24 cellular contexts compared by ENCODE assay signal in genomic region chr4:88528861-88529260, GRCh38. TPM values are rescaled to one million over a fixed set of nuclear protein-coding genes. Genes with fewer than 3 reads are reported as not detected.
DNase-seq lines count a peak whose midpoint lies in the region; ATAC-seq, FAIRE-seq and TF ChIP-seq lines count a peak whose summit lies in the region.
"Had no signal": no experiment of that assay in that cellular context is flagged by ENCODE, and none has a peak within 500 bp of the region (broad histone marks: within the 10 kb centered on the region; RNA-seq: fewer than 3 reads in every experiment).

No MANE protein-coding gene starts in this region.

- TF ChIP-seq POLR2A in heart left ventricle (IDR thresholded peaks at IDR 0.05) = no peak

- H3K36me3 Mint-ChIP-seq in type B pancreatic cell = no peaks in the 10 kb centered on the region
- H3K36me3 Mint-ChIP-seq: activated naive CD4-positive, alpha-beta T cell treated with anti-CD3 and anti-CD28 coated beads, Interleukin-2, amount 50 U/mL, for 72 hours had no signal

- H3K4me3 Mint-ChIP-seq in type B pancreatic cell = no peak overlapping the region
- H3K4me3 Mint-ChIP-seq: activated T-cell treated with anti-CD3 and anti-CD28 coated beads, Interleukin-2, amount 50 U/mL, for 72 hours had no signal

- no peaks in the 10 kb centered on the region for H3K9me3 Mint-ChIP-seq in type B pancreatic cell
- H3K9me3 Mint-ChIP-seq: activated naive CD4-positive, alpha-beta T cell treated with anti-CD3 and anti-CD28 coated beads, Interleukin-2, amount 50 U/mL, for 72 hours; activated T-cell treated with anti-CD3 and anti-CD28 coated beads, Interleukin-2, amount 50 U/mL, for 72 hours had no signal

- peak; percentile 14 for TF ChIP-seq CTCF in left ventricle myocardium inferior (IDR thresholded peaks at IDR 0.05; ENCODE audit: borderline replicate concordance)
- TF ChIP-seq CTCF in heart left ventricle (IDR thresholded peaks at IDR 0.05) = peak in 5 of 12 donors; percentile 12 to 38 (median 22)
- TF ChIP-seq CTCF in RWPE1 (conservative IDR thresholded peaks at IDR 0.05; ENCODE audit: low read depth) = 0 out of 2 replicates have a peak, but pooled peaks have one; percentile 24
- TF ChIP-seq CTCF in fibroblast of pulmonary artery (IDR thresholded peaks at IDR 0.05; ENCODE audit: low read length, missing control alignments) = no peak
- TF ChIP-seq CTCF in type B pancreatic cell (conservative IDR thresholded peaks at IDR 0.05) = peak; percentile 47

- no peak overlapping the region for H3K27ac Mint-ChIP-seq in type B pancreatic cell
- H3K27ac Mint-ChIP-seq: activated naive CD4-positive, alpha-beta T cell treated with anti-CD3 and anti-CD28 coated beads, Interleukin-2, amount 50 U/mL, for 72 hours; activated T-cell treated with anti-CD3 and anti-CD28 coated beads, Interleukin-2, amount 50 U/mL, for 72 hours had no signal

- H3K4me1 Mint-ChIP-seq in type B pancreatic cell (ENCODE audit: unreplicated experiment) = peaks cover 4% of the 10 kb centered on the region

- intact Hi-C loops in left ventricle myocardium inferior (cut with micrococcal nuclease) (loop anchor here (5.0 kb wide), 1 partner anchor 128 kb away; no protein-coding TSS in a partner anchor), heart left ventricle (cut with DNase I) (loop anchor here in 6 of 10 donors (5.0 to 10.0 kb wide), 6 partner anchors 63 to 674 kb away; partner anchors contain the start of gene HERC3 (in 1 of the 6))

- CTCF ChIA-PET in RWPE1 (lab: Yijun Ruan, JAX) = interaction anchor here (0.5 to 0.6 kb wide), 2 partner anchors 196 to 702 kb away, joined by 3 read pairs; no protein-coding TSS in a partner anchor

- no peaks in the 10 kb centered on the region for H3K27me3 Mint-ChIP-seq in type B pancreatic cell

- H3K4me1 ChIP-seq in left ventricle myocardium inferior = peaks cover 26% of the 10 kb centered on the region
- H3K4me1 ChIP-seq in heart left ventricle = peaks cover 0 to 27% (median 13%) of the 10 kb centered on the region in 12 donors

- no peak for FAIRE-seq in urothelium cell line (lab: Jason Lieb, UNC)
- FAIRE-seq: GM12878 had no signal

- no peaks in the 10 kb centered on the region for H3K36me3 ChIP-seq in left ventricle myocardium inferior
- H3K36me3 ChIP-seq in heart left ventricle = no peaks in the 10 kb centered on the region
- H3K36me3 ChIP-seq: brain microvascular endothelial cell, esophagus muscularis mucosa, Peyer's patch, right lobe of liver, vagina, WERI-Rb-1 had no signal

- DNase-seq in left ventricle myocardium inferior (no peak), heart left ventricle (no peak), RWPE1 (ENCODE audit: low spot score) (no peak), fibroblast of pulmonary artery (ENCODE audit: low read depth) (peak; percentile 33), type B pancreatic cell (ENCODE audit: extremely low spot score, unreplicated experiment) (no peak), urothelium cell line (ENCODE audit: low spot score) (no peak)
- DNase-seq in stimulated activated CD4-positive, alpha-beta T cell treated with anti-CD3 and anti-CD28 coated beads, Interleukin-15, amount 100 ng/mL, for 24 hours = no peak
- DNase-seq: ACHN; activated T-cell treated with anti-CD3 and anti-CD28 coated beads, Interleukin-2, amount 50 U/mL, for 72 hours; brain microvascular endothelial cell; dorsolateral prefrontal cortex; NCI-H1048; NCI-H2081 treated with DMSO at 0.1 percent for 48 hours; occipital lobe; Peyer's patch; right lobe of liver; stimulated activated CD4-positive, alpha-beta T cell treated with anti-CD3 and anti-CD28 coated beads, Interleukin-1b, Interleukin-23, amount 100 ng/mL, for 48 hours; WERI-Rb-1 had no signal

- ATAC-seq in heart left ventricle (no peak), GM19463 (IDR thresholded peaks at IDR 0.05; ENCODE audit: unreplicated experiment) (no peak)
- ATAC-seq: activated naive CD4-positive, alpha-beta T cell treated with anti-CD3 and anti-CD28 coated beads, Interleukin-2, amount 50 U/mL, for 72 hours; activated T-cell treated with anti-CD3 and anti-CD28 coated beads, Interleukin-2, amount 50 U/mL, for 72 hours; right lobe of liver had no signal

- 87 to 92% (median 92%) methylated on average over 3 of the region's 3 CpGs for WGBS in heart left ventricle, 4 donors

- H3K9me3 ChIP-seq in left ventricle myocardium inferior (replicated peaks) (no peaks in the 10 kb centered on the region), heart left ventricle (no peaks in the 10 kb centered on the region)
- H3K9me3 ChIP-seq: esophagus muscularis mucosa, Peyer's patch, right lobe of liver, vagina had no signal

- H3K4me3 ChIP-seq in left ventricle myocardium inferior (no peak overlapping the region), heart left ventricle (no peak overlapping the region), fibroblast of pulmonary artery (replicated peaks; ENCODE audit: low read depth, low read length) (no peak overlapping the region)
- H3K4me3 ChIP-seq: dorsolateral prefrontal cortex, esophagus muscularis mucosa, GM12878, Peyer's patch, right lobe of liver, vagina had no signal

- POLR2A ChIA-PET in RWPE1 (lab: Yijun Ruan, JAX; ENCODE audit: low non-redundant PET) = no interaction called here

- no peak overlapping the region for H3K27ac ChIP-seq in left ventricle myocardium inferior (replicated peaks)
- no peak overlapping the region for H3K27ac ChIP-seq in heart left ventricle
- no peak overlapping the region for H3K27ac ChIP-seq in RWPE1
- H3K27ac ChIP-seq: brain microvascular endothelial cell, dorsolateral prefrontal cortex, esophagus muscularis mucosa, HL-60, Peyer's patch, right lobe of liver, vagina, WERI-Rb-1 had no signal

- H3K27me3 ChIP-seq in left ventricle myocardium inferior (ENCODE audit: low read depth) (no peaks in the 10 kb centered on the region), heart left ventricle (no peaks in the 10 kb centered on the region)
- H3K27me3 ChIP-seq: brain microvascular endothelial cell, dorsolateral prefrontal cortex, esophagus muscularis mucosa, Peyer's patch, right lobe of liver, vagina had no signal

RNA-seq across cellular contexts. Expression of gene PYURF, which starts 5.3 kb away (rescaled TPM):
- total RNA-seq in left ventricle myocardium inferior (56.1 TPM), heart left ventricle (10 to 100 TPM; 46.3 to 63.6 (median 54.2) TPM), type B pancreatic cell (ENCODE audit: low replicate concordance) (58.6 and 63.7 TPM in 2 replicates)
- polyA plus RNA-seq in heart left ventricle = 100 to 1,000 TPM in 1 of 2 donors, 10 to 100 TPM in 1; 71.5 to 102 TPM
